In genomic region chr4:164880489-164881262, GRCh38 we compare ENCODE assay signal across 1 cellular context.
TF ChIP-seq lines count a peak whose summit lies in the region.

No MANE protein-coding gene starts in this region.

TF ChIP-seq in H1, 55 proteins besides CTCF, POLR2A, EP300 and RAD21:
- TF ChIP-seq SUZ12 (IDR thresholded peaks at IDR 0.05; ENCODE audit: low read length) (no peak), RXRA (IDR thresholded peaks at IDR 0.05; ENCODE audit: insufficient read depth, low read depth, low read length) (no peak), TCF12 (IDR thresholded peaks at IDR 0.05; ENCODE audit: low read depth, low read length) (no peak), CEBPB (IDR thresholded peaks at IDR 0.05; ENCODE audit: low read depth, low read length) (peak; percentile 84), NRF1 (IDR thresholded peaks at IDR 0.05; ENCODE audit: low read depth, low read length) (no peak), CHD7 (IDR thresholded peaks at IDR 0.05; ENCODE audit: insufficient replicate concordance, low read length) (peak; percentile 27), CHD1 (IDR thresholded peaks at IDR 0.05; ENCODE audit: low read depth, low read length) (no peak), MAFK (IDR thresholded peaks at IDR 0.05; ENCODE audit: low read depth, low read length) (no peak)
